ENCODE assay signal across 8 cellular contexts in the genomic region with DNA sequence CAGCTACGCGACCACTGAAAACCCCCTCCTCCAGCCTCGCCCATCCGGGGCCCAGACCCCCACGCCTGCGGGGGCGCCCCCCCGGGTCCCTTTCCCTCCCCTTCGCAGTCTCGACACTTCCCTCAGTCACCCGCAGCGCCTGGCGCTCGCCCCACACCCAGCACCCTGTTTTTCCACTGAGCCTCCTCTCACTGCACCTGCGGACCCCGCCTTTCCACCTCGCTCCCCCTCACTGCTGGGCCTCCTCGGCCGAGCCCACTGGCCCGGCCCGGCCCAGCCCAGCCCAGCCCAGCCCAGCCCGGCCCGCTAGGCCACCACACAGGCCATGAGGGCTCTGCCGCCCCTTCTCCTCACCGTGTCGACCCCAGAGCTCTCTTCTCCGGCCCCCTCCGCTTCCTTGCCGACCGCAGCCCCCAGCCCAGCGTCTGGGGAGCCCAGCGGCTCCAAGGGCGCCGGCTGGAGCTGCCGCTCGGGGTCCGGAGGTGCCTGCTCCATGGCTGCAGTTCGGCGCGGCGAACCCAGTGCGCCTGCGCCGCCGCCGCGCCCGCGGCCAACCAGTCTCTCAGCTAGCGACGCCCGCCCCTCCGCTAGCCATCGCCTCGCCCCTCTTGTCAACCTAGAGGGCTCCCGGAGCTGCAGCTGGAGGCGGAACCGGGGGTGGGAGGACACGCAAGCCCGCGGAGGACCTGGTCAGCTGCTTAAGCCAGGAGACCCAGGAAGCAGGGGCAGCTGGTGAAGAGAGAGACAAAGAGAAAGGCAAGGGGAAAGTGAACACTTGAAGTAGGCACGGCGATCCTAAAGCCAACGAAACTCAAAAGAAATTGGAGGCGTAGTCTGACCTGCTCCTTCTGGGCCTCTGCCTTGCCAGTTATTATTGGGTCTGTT.
A peak's percentile ranks its signal among the peaks of the same experiment; 100 is the strongest.
DNase-seq lines count a peak whose midpoint lies in the region; ATAC-seq lines count a peak whose summit lies in the region.

A gene (minus strand): TSS at position 525 of the 885 bp plus-strand sequence. CDS start 30 bp downstream, at position 495.

- ATAC-seq in GM18511 (IDR thresholded peaks at IDR 0.05; ENCODE audit: unreplicated experiment): peak; percentile 87
- ATAC-seq in HG03039 (IDR thresholded peaks at IDR 0.05; ENCODE audit: unreplicated experiment): peak; percentile 75

- DNase-seq in NCI-H2081 (lab: John Stamatoyannopoulos, UW) (peak; percentile 95 to 97), T1000 (lab: John Stamatoyannopoulos, UW) (peak; percentile 85), astrocyte of the hippocampus (ENCODE audit: low read depth, low spot score) (peak; percentile 98), hippocampal formation (lab: John Stamatoyannopoulos, UW) (peak; percentile 85 to 91), retina (peak; percentile 97), cortex of kidney (lab: John Stamatoyannopoulos, UW) (no peak)
